8 cellular contexts compared by ENCODE assay signal in the genomic region with DNA sequence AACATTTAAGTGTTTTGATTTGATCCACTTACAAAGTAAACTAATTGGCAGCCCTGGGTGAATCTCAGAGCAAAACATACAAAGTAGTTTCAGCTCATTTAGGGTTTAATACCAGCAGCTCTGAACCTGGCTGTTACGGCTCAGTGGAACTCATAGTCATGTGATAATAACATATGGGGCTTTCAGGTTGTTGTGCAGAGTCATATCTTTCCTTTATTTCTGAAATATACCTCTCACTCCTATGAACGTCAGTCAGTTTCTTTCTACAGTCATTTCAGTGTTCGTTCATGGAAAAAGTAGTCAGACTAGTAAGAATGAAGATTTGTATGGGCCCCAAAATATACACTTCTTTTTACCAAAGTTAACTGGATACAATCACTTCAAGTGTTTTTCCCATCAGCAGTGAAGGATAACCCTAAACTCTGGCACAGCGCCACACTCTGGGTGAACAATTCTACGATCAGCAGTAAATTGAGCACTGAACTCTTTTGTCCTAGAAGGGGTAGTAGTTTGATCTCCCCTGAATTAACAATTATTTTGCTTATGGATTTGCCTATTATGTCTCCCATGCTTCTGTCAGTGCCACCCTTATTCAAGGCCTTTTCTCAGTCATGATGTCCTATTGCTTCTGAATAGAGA.
DNase-seq lines count a peak whose midpoint lies in the region; ATAC-seq and TF ChIP-seq lines count a peak whose summit lies in the region.

No MANE protein-coding gene starts in this region.

- POLR2A ChIA-PET in GM10248 (lab: Yijun Ruan, JAX): no interaction called here

- DNase-seq in GM10248 (ENCODE audit: extremely low spot score) (peak; percentile 15), suprapubic skin (ENCODE audit: low spot score in 2 of 2) (no peak), activated gamma-delta T cell (lab: John Stamatoyannopoulos, UW) (no peak), HT-29 (ENCODE audit: low spot score) (no peak), omental fat pad (ENCODE audit: low spot score) (no peak)

- peak; percentile 76 for ATAC-seq in GM19043 (IDR thresholded peaks at IDR 0.05; ENCODE audit: low read depth, unreplicated experiment)
- ATAC-seq in HG02610 (IDR thresholded peaks at IDR 0.05; ENCODE audit: unreplicated experiment): peak; percentile 97
- ATAC-seq in HG03457 (IDR thresholded peaks at IDR 0.05; ENCODE audit: unreplicated experiment): peak; percentile 89
- no peak for ATAC-seq in omental fat pad (ENCODE audit: low FRiP score)

- no peaks in the 10 kb centered on the region for H3K4me1 ChIP-seq in suprapubic skin

- TF ChIP-seq POLR2A in suprapubic skin (IDR thresholded peaks at IDR 0.05): no peak

- H3K27ac ChIP-seq in suprapubic skin: no peak overlapping the region

- no peak overlapping the region for H3K4me3 ChIP-seq in suprapubic skin

- WGBS in suprapubic skin: 90% methylated on average over 5 of the region's 5 CpGs

- no peaks in the 10 kb centered on the region for H3K36me3 ChIP-seq in suprapubic skin

- no peak for TF ChIP-seq EP300 in suprapubic skin (IDR thresholded peaks at IDR 0.05)

- no peaks in the 10 kb centered on the region for H3K27me3 ChIP-seq in suprapubic skin

- CTCF ChIA-PET in GM10248 (lab: Yijun Ruan, JAX): interaction anchor here (1.6 kb wide), 1 partner anchor 21 kb away, joined by 3 read pairs; no protein-coding TSS in a partner anchor

- TF ChIP-seq CTCF in GM10248 (IDR thresholded peaks at IDR 0.05; ENCODE audit: control extremely low read depth, extremely low read depth, low read depth, missing control alignments): no peak
- TF ChIP-seq CTCF in suprapubic skin (IDR thresholded peaks at IDR 0.05): no peak
- TF ChIP-seq CTCF in omental fat pad (IDR thresholded peaks at IDR 0.05): no peak

- H3K9me3 ChIP-seq in suprapubic skin: no peaks in the 10 kb centered on the region
